Comparison of ENCODE assay signal across 1 cellular context in genomic region chr17:34249497-34249877, GRCh38.
TF ChIP-seq lines count a peak whose summit lies in the region.

No MANE protein-coding gene starts in this region.

TF ChIP-seq in endothelial cell of umbilical vein, 7 proteins besides CTCF, POLR2A, EP300 and RAD21:
- TF ChIP-seq EZH2 (IDR thresholded peaks at IDR 0.05; ENCODE audit: borderline replicate concordance, low read depth, low read length, severe bottlenecking): no peak
- no peak for TF ChIP-seq GATA2 (IDR thresholded peaks at IDR 0.05; ENCODE audit: insufficient read depth, insufficient read length, low read depth, low read length)
- TF ChIP-seq POLR2AphosphoS5 (IDR thresholded peaks at IDR 0.05; ENCODE audit: insufficient read depth, low read depth, low read length): no peak
- TF ChIP-seq MAX (IDR thresholded peaks at IDR 0.05; ENCODE audit: insufficient read depth, insufficient read length): no peak
- TF ChIP-seq FOS (IDR thresholded peaks at IDR 0.05; ENCODE audit: borderline replicate concordance, insufficient read depth, low read length): no peak
- TF ChIP-seq JUN (IDR thresholded peaks at IDR 0.05; ENCODE audit: borderline replicate concordance, insufficient read depth, insufficient read length, low read depth): no peak
- TF ChIP-seq MYC (IDR thresholded peaks at IDR 0.05; ENCODE audit: low read depth, low read length): no peak
